26 cellular contexts compared by ENCODE assay signal in genomic region chr17:68307443-68307842, GRCh38.
"Had no signal": no experiment of that assay in that cellular context is flagged by ENCODE, and none has a peak within 500 bp of the region (broad histone marks: within the 10 kb centered on the region; RNA-seq: fewer than 3 reads in every experiment).

No MANE protein-coding gene starts in this region.

- H3K4me3 ChIP-seq: SJCRH30, SK-N-MC had no signal

- H3K36me3 ChIP-seq: brain microvascular endothelial cell, SJCRH30 had no signal

- H3K27me3 ChIP-seq: brain microvascular endothelial cell, SJCRH30 had no signal

- DNase-seq: activated CD4-positive, alpha-beta T cell treated with anti-CD3 and anti-CD28 coated beads, Interleukin-2, amount 10 ng/mL, durations not matched to agents 24 days and 14 days; activated CD4-positive, alpha-beta T cell treated with anti-CD3 and anti-CD28 coated beads, Interleukin-2, amount 50 U/mL, for 4 hours; activated CD8-positive, alpha-beta T cell treated with anti-CD3 and anti-CD28 coated beads for 36 hours; activated effector memory CD4-positive, alpha-beta T cell treated with anti-CD3 and anti-CD28 coated beads, Interleukin-2, amount 50 U/mL, for 16 hours; activated naive CD4-positive, alpha-beta T cell; activated naive CD4-positive, alpha-beta T cell treated with anti-CD3 and anti-CD28 coated beads, Interleukin-2, amount 50 U/mL, for 16 hours; activated naive CD8-positive, alpha-beta T cell treated with anti-CD3 and anti-CD28 coated beads for 36 hours; activated T-cell treated with anti-CD3 and anti-CD28 coated beads, Interleukin-2, amount 50 U/mL, for 1 hour; activated T-cell treated with anti-CD3 and anti-CD28 coated beads, Interleukin-2, amount 50 U/mL, for 72 hours; amniotic stem cell; aorta; brain microvascular endothelial cell; central memory CD4-positive, alpha-beta T cell; NCI-H1105; NCI-H1417 treated with DMSO at 0.1 percent for 48 hours; NCI-H1694; NCI-H1930; NCI-H2081 treated with DMSO at 0.1 percent for 48 hours; NCI-H226; NCI-H524 treated with DMSO at 0.1 percent for 48 hours; SHP77; SJCRH30; T1000 had no signal

- ATAC-seq: activated CD8-positive, alpha-beta T cell treated with anti-CD3 and anti-CD28 coated beads for 36 hours; activated T-cell treated with anti-CD3 and anti-CD28 coated beads, Interleukin-2, amount 50 U/mL, for 72 hours; activated T-helper 17 cell treated with anti-CD3 and anti-CD28 coated beads, Interleukin-2, amount 50 U/mL, for 72 hours; Panc1 had no signal

- H3K9me3 ChIP-seq: SJCRH30 had no signal

- H3K27ac ChIP-seq: brain microvascular endothelial cell, SJCRH30, SK-N-MC had no signal
